ENCODE assay signal across 8 cellular contexts in the genomic region with DNA sequence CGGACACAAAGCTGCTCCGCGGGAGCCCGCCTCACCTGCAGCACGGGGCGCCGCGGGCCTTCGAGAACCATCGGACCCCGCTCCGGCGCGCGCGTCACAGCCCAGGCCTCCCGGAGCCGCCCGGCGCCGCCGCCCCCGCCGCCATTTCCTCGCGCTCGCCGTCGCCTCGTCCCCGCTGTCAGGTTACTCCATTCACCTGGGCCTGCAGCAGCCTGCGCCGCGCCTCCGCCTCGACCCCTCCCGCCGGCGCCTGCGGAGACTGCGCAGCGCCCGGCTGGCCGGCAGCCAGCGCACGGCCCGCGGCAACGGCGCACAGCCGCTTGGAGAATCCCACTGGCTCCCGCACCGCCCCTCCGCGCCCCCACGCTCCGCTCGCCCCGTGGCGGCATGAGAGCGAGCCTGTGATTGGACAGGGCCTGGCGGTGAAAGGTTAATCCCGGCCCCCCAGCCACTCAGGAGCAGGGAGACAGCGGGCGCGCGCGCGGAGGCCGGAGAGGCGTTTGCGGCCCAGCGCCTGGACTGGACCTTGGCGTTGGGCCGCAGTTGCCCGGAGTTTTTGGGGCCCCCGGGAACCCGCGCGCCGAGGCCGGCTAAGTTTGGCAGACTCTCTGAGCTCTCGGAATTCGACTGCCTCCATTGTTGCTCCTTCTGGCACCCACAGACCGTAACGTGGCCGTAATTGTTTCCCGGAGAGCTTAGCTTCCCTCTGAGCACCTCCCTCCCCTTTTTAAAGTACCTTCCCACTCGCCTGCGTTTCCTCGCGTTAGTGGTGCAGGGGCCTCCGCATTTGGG. TPM values are rescaled to one million over a fixed set of nuclear protein-coding genes. Genes with fewer than 3 reads are reported as not detected.
A peak's percentile ranks its signal among the peaks of the same experiment; 100 is the strongest.
DNase-seq lines count a peak whose midpoint lies in the region; ATAC-seq and TF ChIP-seq lines count a peak whose summit lies in the region.

Gene DICER1, minus strand, starts transcription at position 335 of the 792 bp plus-strand sequence. CDS start 24,071 bp downstream, outside the sequence.

- no peaks in the 10 kb centered on the region for H3K9me3 ChIP-seq in Caco-2
- H3K9me3 ChIP-seq in HUES48 (ENCODE audit: control insufficient read depth, insufficient read depth, low read length): no peaks in the 10 kb centered on the region
- H3K9me3 ChIP-seq in NT2/D1 (ENCODE audit: insufficient read depth, low read length): no peaks in the 10 kb centered on the region
- no peaks in the 10 kb centered on the region for H3K9me3 ChIP-seq in endocrine pancreas (ENCODE audit: control insufficient read depth, low read length)

- intact Hi-C loops in Caco-2 (cut with micrococcal nuclease; ENCODE audit: unreplicated experiment): loop anchor here (5.0 kb wide), 1 partner anchor 40 kb away; no protein-coding TSS in a partner anchor

- H3K9ac ChIP-seq in HUES48 (ENCODE audit: low read depth, low read length) (peak within 1 kb of the TSS; percentile 87), NT2/D1 (ENCODE audit: insufficient read length, low read depth) (peak within 1 kb of the TSS; percentile 92), endocrine pancreas (ENCODE audit: control insufficient read depth, insufficient read depth, low read length) (peak within 1 kb of the TSS; percentile 87)

- H3K27ac ChIP-seq in HUES48 (ENCODE audit: low read depth, low read length): peak within 1 kb of the TSS; percentile 91

- POLR2A ChIA-PET in Caco-2 (lab: Charles Lee): interaction anchor here (0.6 to 1.0 kb wide), 4 partner anchors 55 to 1592 kb away, joined by 3 to 6 read pairs (median 3); no protein-coding TSS in a partner anchor

- DNase-seq in Caco-2: peak; percentile 93 to 98
- peak; percentile 74 for DNase-seq in NT2/D1 (ENCODE audit: low read depth, low spot score)
- DNase-seq in activated CD8-positive, alpha-beta memory T cell treated with anti-CD3 and anti-CD28 coated beads, Interleukin-2, amount 50 U/mL, for 1 hour (ENCODE audit: extremely low read depth): peak; percentile 85
- peak; percentile 100 for DNase-seq in mesenteric fat pad (ENCODE audit: low spot score)
- peak; percentile 94 for DNase-seq in stimulated activated CD8-positive, alpha-beta memory T cell treated with anti-CD3 and anti-CD28 coated beads, Interleukin-15, amount 100 ng/mL, for 24 hours (ENCODE audit: low read depth)

- H3K4me3 ChIP-seq in Caco-2 (ENCODE audit: low read depth, low read length): peak within 1 kb of the TSS; percentile 84
- peak within 1 kb of the TSS; percentile 80 for H3K4me3 ChIP-seq in HUES48 (ENCODE audit: low read depth, low read length)
- H3K4me3 ChIP-seq in NT2/D1 (ENCODE audit: insufficient read length, low read depth): peak within 1 kb of the TSS; percentile 76
- H3K4me3 ChIP-seq in endocrine pancreas (ENCODE audit: control insufficient read depth, insufficient read depth, low read length): peak within 1 kb of the TSS; percentile 76

- BruUV-seq in Caco-2 (replicated peaks; lab: Mats Ljungman, UMichigan): no TSS peak

- no peaks in the 10 kb centered on the region for H3K27me3 Mint-ChIP-seq in Caco-2 (ENCODE audit: insufficient read depth, unreplicated experiment)

- peaks cover 13% of the 10 kb centered on the region for H3K4me1 Mint-ChIP-seq in Caco-2 (ENCODE audit: low read depth, unreplicated experiment)

- H3K27me3 ChIP-seq in Caco-2 (replicated peaks; ENCODE audit: control insufficient read depth, insufficient read depth, low read length): no peaks in the 10 kb centered on the region
- H3K27me3 ChIP-seq in HUES48 (ENCODE audit: control insufficient read depth, insufficient read depth, low read length): no peaks in the 10 kb centered on the region
- H3K27me3 ChIP-seq in NT2/D1 (ENCODE audit: insufficient read depth, insufficient read length): no peaks in the 10 kb centered on the region
- no peaks in the 10 kb centered on the region for H3K27me3 ChIP-seq in endocrine pancreas (ENCODE audit: control insufficient read depth, insufficient read depth, low read length)

- peaks cover 5% of the 10 kb centered on the region; the same call in 1 of the 2 replicates for H3K4me1 ChIP-seq in Caco-2
- H3K4me1 ChIP-seq in HUES48 (ENCODE audit: control insufficient read depth, insufficient read depth, low read length): peaks cover 19% of the 10 kb centered on the region
- no peaks in the 10 kb centered on the region for H3K4me1 ChIP-seq in NT2/D1 (ENCODE audit: insufficient read depth, insufficient read length)
- H3K4me1 ChIP-seq in endocrine pancreas (ENCODE audit: control insufficient read depth, insufficient read depth, low read length): peaks cover 3% of the 10 kb centered on the region

- peak; percentile 70 for ATAC-seq in GM21390 (IDR thresholded peaks at IDR 0.05; ENCODE audit: unreplicated experiment)

- peaks cover 5% of the 10 kb centered on the region for H3K36me3 Mint-ChIP-seq in Caco-2 (ENCODE audit: insufficient read depth, unreplicated experiment)

- H3K27ac Mint-ChIP-seq in Caco-2 (ENCODE audit: unreplicated experiment): peak within 1 kb of the TSS; percentile 95

- no peak for TF ChIP-seq CTCF in Caco-2 (IDR thresholded peaks at IDR 0.05; ENCODE audit: insufficient read depth in 1 of 2, low read depth in 1 of 2, low read length in 1 of 2, severe bottlenecking in 1 of 2, unreplicated experiment in 1 of 2)

- H3K36me3 ChIP-seq in Caco-2 (ENCODE audit: control insufficient read depth, insufficient read depth, low read length): no peaks in the 10 kb centered on the region
- no peaks in the 10 kb centered on the region for H3K36me3 ChIP-seq in HUES48 (ENCODE audit: control insufficient read depth, insufficient read depth, low read length)
- H3K36me3 ChIP-seq in NT2/D1 (ENCODE audit: insufficient read depth, insufficient read length, low read length): peaks cover 4% of the 10 kb centered on the region
- H3K36me3 ChIP-seq in endocrine pancreas (ENCODE audit: control insufficient read depth, insufficient read depth, low read length): no peaks in the 10 kb centered on the region

- peak within 1 kb of the TSS; percentile 92 for H3K4me3 Mint-ChIP-seq in Caco-2 (ENCODE audit: unreplicated experiment)

- CTCF ChIA-PET in Caco-2 (lab: Charles Lee): interaction anchor here (0.6 to 1.2 kb wide), 2 partner anchors 108 to 161 kb away, joined by 3 to 4 read pairs; no protein-coding TSS in a partner anchor

- no peaks in the 10 kb centered on the region for H3K9me3 Mint-ChIP-seq in Caco-2 (ENCODE audit: unreplicated experiment)

RNA-seq across cellular contexts. Expression of gene DICER1, which starts in this region (rescaled TPM):
- total RNA-seq in Caco-2 (2022) (56.0 and 57.3 TPM in 2 replicates), mesenteric fat pad (78.3 TPM)

Comparison
In these comparisons a context has a peak if more than half of its experiments do, and no peak if none do; other contexts are left out.
1. Peak in every context shown above with its lines: DNase-seq, ATAC-seq, H3K4me3 ChIP-seq and H3K27ac ChIP-seq.